11 cellular contexts compared by ENCODE assay signal in genomic region chr3:71317749-71318458, GRCh38.
DNase-seq lines count a peak whose midpoint lies in the region; ATAC-seq, FAIRE-seq and TF ChIP-seq lines count a peak whose summit lies in the region.
"Had no signal": no experiment of that assay in that cellular context is flagged by ENCODE, and none has a peak within 500 bp of the region (broad histone marks: within the 10 kb centered on the region; RNA-seq: fewer than 3 reads in every experiment).

No MANE protein-coding gene starts in this region.

- H3K9me3 Mint-ChIP-seq in endodermal cell, result no peaks in the 10 kb centered on the region

- no peaks in the 10 kb centered on the region for H3K36me3 ChIP-seq in lower lobe of right lung
- no peaks in the 10 kb centered on the region for H3K36me3 ChIP-seq in endodermal cell (ENCODE audit: control insufficient read depth, insufficient read depth, low read length)

- no peaks in the 10 kb centered on the region for H3K27me3 ChIP-seq in lower lobe of right lung (ENCODE audit: low read depth)
- no peaks in the 10 kb centered on the region for H3K27me3 ChIP-seq in endodermal cell (ENCODE audit: control insufficient read depth, insufficient read depth, low read length, poor library complexity, severe bottlenecking)

- no peak for TF ChIP-seq EP300 in A549 (IDR thresholded peaks at IDR 0.05)

- intact Hi-C loops in lower lobe of right lung (cut with DNase I), result no loop called here

- no peaks in the 10 kb centered on the region for H3K27me3 Mint-ChIP-seq in endodermal cell (ENCODE audit: insufficient read depth)

- POLR2A ChIA-PET in A549 (lab: Yijun Ruan, JAX), result no interaction called here

- no peak for TF ChIP-seq RAD21 in A549 (conservative IDR thresholded peaks at IDR 0.05 in 1 of 2, IDR thresholded peaks at IDR 0.05 in 1 of 2)

- H3K27ac ChIP-seq in A549, result no peak overlapping the region
- H3K27ac ChIP-seq in lower lobe of right lung, result peak overlapping the region; percentile 29
- H3K27ac ChIP-seq in endodermal cell (ENCODE audit: low read depth, low read length), result no peak overlapping the region

- H3K4me3 ChIP-seq in A549, result no peak overlapping the region
- no peak overlapping the region for H3K4me3 ChIP-seq in lower lobe of right lung
- no peak overlapping the region for H3K4me3 ChIP-seq in endodermal cell (ENCODE audit: low read length)
- H3K4me3 ChIP-seq: skin epidermis had no signal

- TF ChIP-seq POLR2A in A549 (IDR thresholded peaks at IDR 0.05; ENCODE audit: low read length), result no peak

- H3K4me1 ChIP-seq in A549 (peaks cover 11% of the 10 kb centered on the region), lower lobe of right lung (peaks cover 19% of the 10 kb centered on the region), endodermal cell (ENCODE audit: control insufficient read depth, insufficient read depth, low read length) (no peaks in the 10 kb centered on the region)

- DNase-seq in A549 (ENCODE audit: low read depth in 1 of 2, low spot score in 1 of 2) (no peak), HCEC 1CT (peak; percentile 42), amniotic epithelial cell (ENCODE audit: low read depth) (peak; percentile 24), lower lobe of right lung (no peak), endodermal cell (no peak)
- DNase-seq: effector CD4-positive, alpha-beta T cell; NCI-H1436 had no signal

- H3K36me3 Mint-ChIP-seq in endodermal cell (ENCODE audit: low read depth), result no peaks in the 10 kb centered on the region

- no peak overlapping the region for H3K9ac ChIP-seq in endodermal cell (ENCODE audit: extremely low read depth, low read length, poor library complexity, severe bottlenecking)

- 65% methylated on average over 5 of the region's 5 CpGs for WGBS in A549 (ENCODE audit: missing lambda C conversion rate)
- 80 to 94% methylated on average over 1 to 5 of the region's 5 CpGs for WGBS in endodermal cell (ENCODE audit: insufficient coverage in 1 of 2, insufficient read length in 1 of 2), 2 experiments

- H3K9me3 ChIP-seq in A549, result no peaks in the 10 kb centered on the region
- no peaks in the 10 kb centered on the region for H3K9me3 ChIP-seq in lower lobe of right lung
- H3K9me3 ChIP-seq in endodermal cell (ENCODE audit: control insufficient read depth, low read length), result no peaks in the 10 kb centered on the region

- TF ChIP-seq CTCF in A549 (IDR thresholded peaks at IDR 0.05) (no peak), lower lobe of right lung (IDR thresholded peaks at IDR 0.05) (no peak), endodermal cell (conservative IDR thresholded peaks at IDR 0.05) (no peak)

- no peak overlapping the region for H3K4me3 Mint-ChIP-seq in endodermal cell

- peak overlapping the region; percentile 39 for H3K4me2 ChIP-seq in A549

- CTCF ChIA-PET in A549 (lab: Yijun Ruan, JAX), result no interaction called here

- no peak for FAIRE-seq in A549 (lab: Jason Lieb, UNC)

- H3K4me1 Mint-ChIP-seq in endodermal cell, result peaks cover 17% of the 10 kb centered on the region

- ATAC-seq in A549 (no peak), lower lobe of right lung (peak; percentile 41 to 80), GM19467 (IDR thresholded peaks at IDR 0.05; ENCODE audit: unreplicated experiment) (no peak), GM21360 (IDR thresholded peaks at IDR 0.05; ENCODE audit: unreplicated experiment) (no peak), HG03196 (IDR thresholded peaks at IDR 0.05; ENCODE audit: unreplicated experiment) (no peak)

- no peak overlapping the region for H3K27ac Mint-ChIP-seq in endodermal cell

TF ChIP-seq in A549, 52 proteins besides CTCF, POLR2A, EP300 and RAD21:
- TF ChIP-seq HOXB13 (CRISPR knock-in tag; IDR thresholded peaks at IDR 0.05; ENCODE audit: low read depth) (no peak), KDM1A (IDR thresholded peaks at IDR 0.05; ENCODE audit: low read depth) (no peak), ZNF302 (CRISPR knock-in tag; IDR thresholded peaks at IDR 0.05) (no peak), RNF2 (IDR thresholded peaks at IDR 0.05; ENCODE audit: borderline replicate concordance, low read depth) (no peak), REST (IDR thresholded peaks at IDR 0.05) (no peak), TP53 (CRISPR knock-in tag; IDR thresholded peaks at IDR 0.05) (no peak), SMC3 (IDR thresholded peaks at IDR 0.05) (no peak), POLR2AphosphoS2 (conservative IDR thresholded peaks at IDR 0.05; ENCODE audit: low read length) (no peak), KDM5A (IDR thresholded peaks at IDR 0.05) (no peak), ZSCAN20 (CRISPR knock-in tag; IDR thresholded peaks at IDR 0.05) (no peak), FOSL2 (IDR thresholded peaks at IDR 0.05) (no peak), FOSL2 (CRISPR knock-in tag; IDR thresholded peaks at IDR 0.05) (no peak), CBX2 (IDR thresholded peaks at IDR 0.05; ENCODE audit: borderline replicate concordance, low read depth) (no peak)
- TF ChIP-seq, protein P1, sequence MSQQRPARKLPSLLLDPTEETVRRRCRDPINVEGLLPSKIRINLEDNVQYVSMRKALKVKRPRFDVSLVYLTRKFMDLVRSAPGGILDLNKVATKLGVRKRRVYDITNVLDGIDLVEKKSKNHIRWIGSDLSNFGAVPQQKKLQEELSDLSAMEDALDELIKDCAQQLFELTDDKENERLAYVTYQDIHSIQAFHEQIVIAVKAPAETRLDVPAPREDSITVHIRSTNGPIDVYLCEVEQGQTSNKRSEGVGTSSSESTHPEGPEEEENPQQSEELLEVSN (IDR thresholded peaks at IDR 0.05; ENCODE audit: borderline replicate concordance, low read depth), result no peak

Comparison
In these comparisons a context has a peak if more than half of its experiments do, and no peak if none do; other contexts are left out.
1. ATAC-seq: peak in lower lobe of right lung (2 of 2); none in A549 (0 of 2), GM19467 (single experiment), GM21360 (single experiment) and HG03196 (single experiment).
2. DNase-seq: peak in HCEC 1CT (single experiment) and amniotic epithelial cell (single experiment); none in A549 (0 of 2), lower lobe of right lung (single experiment) and endodermal cell (single experiment).